17 cellular contexts compared by ENCODE assay signal in the genomic region with DNA sequence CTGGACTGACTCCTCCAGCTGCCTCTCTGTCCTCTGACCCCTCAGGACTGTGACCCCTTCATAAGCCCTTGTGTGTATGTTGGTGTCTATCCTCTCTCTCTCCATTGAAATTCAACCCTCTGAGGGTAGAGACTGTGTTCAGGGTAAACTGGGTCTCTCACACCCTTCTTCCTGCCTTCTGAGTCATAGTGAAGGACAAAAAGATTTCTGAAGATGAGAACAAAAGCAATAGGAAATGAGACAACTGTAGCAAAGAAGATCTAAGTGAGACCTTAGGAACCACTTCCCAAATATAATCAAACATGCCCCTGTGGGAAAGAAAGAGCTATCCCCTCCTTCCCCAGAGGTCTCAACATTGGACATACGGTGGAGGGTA. TPM values are rescaled to one million over a fixed set of nuclear protein-coding genes. Genes with fewer than 3 reads are reported as not detected.
DNase-seq lines count a peak whose midpoint lies in the region; ATAC-seq and TF ChIP-seq lines count a peak whose summit lies in the region.
"Had no signal": no experiment of that assay in that cellular context is flagged by ENCODE, and none has a peak within 500 bp of the region (broad histone marks: within the 10 kb centered on the region; RNA-seq: fewer than 3 reads in every experiment).

No MANE protein-coding gene starts in this region.

- CTCF ChIA-PET in AG04450 (lab: Charles Lee): interaction anchor here (0.7 to 1.1 kb wide), 2 partner anchors 21 to 22 kb away, joined by 3 read pairs; no protein-coding TSS in a partner anchor
- CTCF ChIA-PET in activated CD8-positive, alpha-beta T cell treated with anti-CD3 and anti-CD28 coated beads, Interleukin-2, amount 10 ng/mL, durations not matched to agents 7 days and 5 days (lab: Charles Lee): interaction anchor here (0.7 to 3.0 kb wide), 4 partner anchors 20 to 126 kb away, joined by 3 to 10 read pairs (median 6); no protein-coding TSS in a partner anchor

- no peaks in the 10 kb centered on the region; the same call in 1 of the 2 replicates for H3K9me3 ChIP-seq in AG04450 (ENCODE audit: control insufficient read depth, insufficient read depth, low read length)
- H3K9me3 ChIP-seq: uterus had no signal

- no peak overlapping the region for H3K27ac Mint-ChIP-seq in activated CD8-positive, alpha-beta T cell treated with anti-CD3 and anti-CD28 coated beads, Interleukin-2, amount 10 ng/mL, durations not matched to agents 7 days and 5 days
- H3K27ac Mint-ChIP-seq in mesothelial cell of epicardium: peak overlapping the region; percentile 28
- H3K27ac Mint-ChIP-seq: activated CD4-positive, alpha-beta T cell treated with anti-CD3 and anti-CD28 coated beads, Interleukin-2, amount 10 ng/mL, durations not matched to agents 7 days and 5 days had no signal

- H3K9me3 Mint-ChIP-seq in activated CD8-positive, alpha-beta T cell treated with anti-CD3 and anti-CD28 coated beads, Interleukin-2, amount 10 ng/mL, durations not matched to agents 7 days and 5 days (ENCODE audit: insufficient read depth): no peaks in the 10 kb centered on the region
- H3K9me3 Mint-ChIP-seq in mesothelial cell of epicardium: no peaks in the 10 kb centered on the region
- H3K9me3 Mint-ChIP-seq: activated CD4-positive, alpha-beta T cell treated with anti-CD3 and anti-CD28 coated beads, Interleukin-2, amount 10 ng/mL, durations not matched to agents 7 days and 5 days had no signal

- TF ChIP-seq CTCF in AG04450 (IDR thresholded peaks at IDR 0.05; ENCODE audit: low read depth, low read length): no peak
- TF ChIP-seq CTCF in mesothelial cell of epicardium (IDR thresholded peaks at IDR 0.05; ENCODE audit: unreplicated experiment): no peak

- H3K27me3 Mint-ChIP-seq in activated CD8-positive, alpha-beta T cell treated with anti-CD3 and anti-CD28 coated beads, Interleukin-2, amount 10 ng/mL, durations not matched to agents 7 days and 5 days (ENCODE audit: low read depth): no peaks in the 10 kb centered on the region
- H3K27me3 Mint-ChIP-seq in mesothelial cell of epicardium (ENCODE audit: low read depth): no peaks in the 10 kb centered on the region
- H3K27me3 Mint-ChIP-seq: activated CD4-positive, alpha-beta T cell treated with anti-CD3 and anti-CD28 coated beads, Interleukin-2, amount 10 ng/mL, durations not matched to agents 7 days and 5 days had no signal

- POLR2A ChIA-PET in AG04450 (lab: Yijun Ruan, JAX): interaction anchor here (1.0 kb wide), 1 partner anchor 22 kb away, joined by 4 read pairs; no protein-coding TSS in a partner anchor
- POLR2A ChIA-PET in activated CD8-positive, alpha-beta T cell treated with anti-CD3 and anti-CD28 coated beads, Interleukin-2, amount 10 ng/mL, durations not matched to agents 7 days and 5 days (lab: Charles Lee): interaction anchor here (1.2 to 1.3 kb wide), 2 partner anchors 9 to 17 kb away, joined by 3 read pairs; no protein-coding TSS in a partner anchor

- DNase-seq in AG04450 (ENCODE audit: low read depth, low spot score) (no peak), EL (peak; percentile 17), mesothelial cell of epicardium (ENCODE audit: low spot score in 2 of 2, unreplicated experiment in 2 of 2) (no peak), NCI-H446 treated with DMSO at 0.1 percent for 48 hours (lab: John Stamatoyannopoulos, UW) (no peak), glomerular visceral epithelial cell (ENCODE audit: extremely low spot score) (no peak), NCI-H2107 treated with DMSO at 0.1 percent for 48 hours (lab: John Stamatoyannopoulos, UW; ENCODE audit: unreplicated experiment) (no peak)
- no peak for DNase-seq in activated CD8-positive, alpha-beta T cell treated with anti-CD3 and anti-CD28 coated beads, Interleukin-2, amount 10 ng/mL, durations not matched to agents 7 days and 5 days
- DNase-seq in activated CD4-positive, CD25-positive, alpha-beta regulatory T cell (lab: John Stamatoyannopoulos, UW): no peak
- DNase-seq: activated CD4-positive, alpha-beta T cell treated with anti-CD3 and anti-CD28 coated beads, Interleukin-2, amount 10 ng/mL, durations not matched to agents 7 days and 5 days; activated effector memory CD4-positive, alpha-beta T cell treated with anti-CD3 and anti-CD28 coated beads, Interleukin-2, amount 50 U/mL, for 16 hours; AML-193; NCI-H187; NCI-H69; stimulated activated CD4-positive, alpha-beta T cell treated with anti-CD3 and anti-CD28 coated beads, Interleukin-4, amount 100 ng/mL, for 24 hours; uterus had no signal

- peak; percentile 11 for ATAC-seq in activated CD8-positive, alpha-beta T cell treated with anti-CD3 and anti-CD28 coated beads, Interleukin-2, amount 10 ng/mL, durations not matched to agents 7 days and 5 days

- no peak overlapping the region for H3K4me3 ChIP-seq in AG04450 (ENCODE audit: low read depth, low read length)
- H3K4me3 ChIP-seq: uterus had no signal

- H3K36me3 Mint-ChIP-seq in activated CD8-positive, alpha-beta T cell treated with anti-CD3 and anti-CD28 coated beads, Interleukin-2, amount 10 ng/mL, durations not matched to agents 7 days and 5 days (ENCODE audit: low read depth): peaks cover 11% of the 10 kb centered on the region
- peaks cover 34% of the 10 kb centered on the region for H3K36me3 Mint-ChIP-seq in mesothelial cell of epicardium

- H3K27ac ChIP-seq in AG04450 (ENCODE audit: low read depth, low read length): peak overlapping the region; percentile 47
- H3K27ac ChIP-seq: uterus had no signal

- H3K4me1 Mint-ChIP-seq in activated CD8-positive, alpha-beta T cell treated with anti-CD3 and anti-CD28 coated beads, Interleukin-2, amount 10 ng/mL, durations not matched to agents 7 days and 5 days (ENCODE audit: low read depth): peaks cover 8% of the 10 kb centered on the region
- peaks cover 26% of the 10 kb centered on the region for H3K4me1 Mint-ChIP-seq in mesothelial cell of epicardium

- H3K27me3 ChIP-seq in AG04450 (ENCODE audit: control insufficient read depth, insufficient read depth, low read length): no peaks in the 10 kb centered on the region
- H3K27me3 ChIP-seq: uterus had no signal

- H3K4me3 Mint-ChIP-seq in activated CD8-positive, alpha-beta T cell treated with anti-CD3 and anti-CD28 coated beads, Interleukin-2, amount 10 ng/mL, durations not matched to agents 7 days and 5 days: no peak overlapping the region
- H3K4me3 Mint-ChIP-seq in mesothelial cell of epicardium: no peak overlapping the region
- H3K4me3 Mint-ChIP-seq: activated CD4-positive, alpha-beta T cell treated with anti-CD3 and anti-CD28 coated beads, Interleukin-2, amount 10 ng/mL, durations not matched to agents 7 days and 5 days had no signal

RNA-seq across cellular contexts. Expression of a gene that starts 16.9 kb away (rescaled TPM):
- 7.0 and 8.2 TPM in 2 replicates for polyA plus RNA-seq in AG04450 (2011; rRNA removed)
- 12.5 and 20.1 TPM in 2 replicates for polyA minus RNA-seq in AG04450 (2011; rRNA and poly(A)+ RNA removed)
- 1 to 10 TPM; 1.6 TPM for total RNA-seq in activated CD8-positive, alpha-beta T cell treated with anti-CD3 and anti-CD28 coated beads, Interleukin-2, amount 10 ng/mL, durations not matched to agents 7 days and 5 days
- total RNA-seq in mesothelial cell of epicardium: 5.7 to 6.2 TPM (median 5.8 TPM) in 3 replicates

RNA-seq across cellular contexts. Expression of a gene that starts 52.0 kb away (rescaled TPM):
- polyA plus RNA-seq in AG04450 (2011; rRNA removed): 0.06 TPM in 1 of 2 replicates, not detected in the other
- not detected in 2 replicates for polyA minus RNA-seq in AG04450 (2011; rRNA and poly(A)+ RNA removed)
- not detected for total RNA-seq in activated CD8-positive, alpha-beta T cell treated with anti-CD3 and anti-CD28 coated beads, Interleukin-2, amount 10 ng/mL, durations not matched to agents 7 days and 5 days
- 0.51 to 1.2 TPM (median 0.79 TPM) in 3 replicates for total RNA-seq in mesothelial cell of epicardium
- total RNA-seq: activated CD4-positive, alpha-beta T cell treated with anti-CD3 and anti-CD28 coated beads, Interleukin-2, amount 10 ng/mL, durations not matched to agents 7 days and 5 days; lung microvascular endothelial cell; omental fat pad had no signal
